32 cellular contexts compared by ENCODE assay signal in the genomic region with DNA sequence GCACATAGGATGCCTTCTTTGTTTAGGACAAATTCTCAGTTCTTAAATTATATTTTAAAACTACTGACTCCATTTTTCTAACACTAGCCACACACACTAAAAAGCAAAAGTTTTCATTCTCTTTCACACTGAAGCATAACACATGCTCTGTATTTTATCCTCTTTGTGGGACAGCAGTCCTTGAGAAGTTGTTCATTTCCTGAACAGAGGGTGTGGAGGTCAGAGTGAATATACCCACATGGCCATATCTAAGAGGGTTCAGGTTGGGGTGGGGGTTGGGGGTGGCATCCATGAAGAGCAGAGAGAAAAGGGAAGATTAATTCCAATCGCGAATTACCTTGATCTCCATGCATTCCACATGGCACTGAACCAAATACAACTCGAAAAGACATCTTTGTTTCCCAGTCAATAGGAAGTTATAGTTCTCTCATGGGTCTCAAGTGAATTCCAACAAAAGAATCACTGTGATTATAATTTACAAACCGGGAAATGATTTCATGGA. TPM values are rescaled to one million over a fixed set of nuclear protein-coding genes. Genes with fewer than 3 reads are reported as not detected.
DNase-seq lines count a peak whose midpoint lies in the region; ATAC-seq, FAIRE-seq and TF ChIP-seq lines count a peak whose summit lies in the region.
"Had no signal": no experiment of that assay in that cellular context is flagged by ENCODE, and none has a peak within 500 bp of the region (broad histone marks: within the 10 kb centered on the region; RNA-seq: fewer than 3 reads in every experiment).

No MANE protein-coding gene starts in this region.

- H3K4me2 ChIP-seq in endothelial cell of umbilical vein (ENCODE audit: insufficient read depth, low read length) (no peak overlapping the region), parathyroid adenoma (ENCODE audit: low read length) (no peak overlapping the region)

- H3K79me2 ChIP-seq in endothelial cell of umbilical vein (ENCODE audit: control insufficient read depth, insufficient read depth, low read length): no peaks in the 10 kb centered on the region
- H3K79me2 ChIP-seq in parathyroid adenoma: no peaks in the 10 kb centered on the region

- H3K27ac ChIP-seq in endothelial cell of umbilical vein (ENCODE audit: insufficient read depth, low read depth, low read length): no peak overlapping the region
- H3K27ac ChIP-seq in parathyroid adenoma: peak overlapping the region; percentile 25
- H3K27ac ChIP-seq in suprapubic skin: peak overlapping the region; percentile 4
- no peak overlapping the region for H3K27ac ChIP-seq in uterus
- H3K27ac ChIP-seq: Peyer's patch, SJSA1 had no signal

- no TSS peak for BruUV-seq in endothelial cell of umbilical vein (replicated peaks; lab: Mats Ljungman, UMichigan)

- WGBS in suprapubic skin: 34% methylated on average over 4 of the region's 4 CpGs

- POLR2A ChIA-PET in endothelial cell of umbilical vein (lab: Charles Lee): no interaction called here

- CTCF ChIA-PET in endothelial cell of umbilical vein (lab: Charles Lee): no interaction called here

- H3K4me3 ChIP-seq in endothelial cell of umbilical vein (replicated peaks in 1 of 3; ENCODE audit: insufficient read depth in 1 of 3, low read depth in 1 of 3, low read length in 3 of 3) (no peak overlapping the region), parathyroid adenoma (ENCODE audit: low read depth, low read length) (no peak overlapping the region), suprapubic skin (no peak overlapping the region), uterus (no peak overlapping the region)
- H3K4me3 ChIP-seq: Peyer's patch, SJSA1 had no signal

- H4K20me1 ChIP-seq in endothelial cell of umbilical vein (replicated peaks; ENCODE audit: control insufficient read depth, extremely low read depth, insufficient read depth, low read length): no peaks in the 10 kb centered on the region

- H3K9me3 ChIP-seq in endothelial cell of umbilical vein (replicated peaks; ENCODE audit: control insufficient read depth, insufficient read depth, low read length) (no peaks in the 10 kb centered on the region), parathyroid adenoma (ENCODE audit: control insufficient read depth, low read length) (no peaks in the 10 kb centered on the region), suprapubic skin (no peaks in the 10 kb centered on the region), uterus (no peaks in the 10 kb centered on the region)
- H3K9me3 ChIP-seq: Peyer's patch, SJSA1 had no signal

- TF ChIP-seq CTCF in endothelial cell of umbilical vein (IDR thresholded peaks at IDR 0.05; ENCODE audit: extremely low read depth in 1 of 2, insufficient read depth in 1 of 2, low read depth in 1 of 2, low read length in 2 of 2) (no peak), parathyroid adenoma (IDR thresholded peaks at IDR 0.05) (no peak), suprapubic skin (IDR thresholded peaks at IDR 0.05) (no peak), uterus (IDR thresholded peaks at IDR 0.05) (no peak)

- H2AFZ ChIP-seq in endothelial cell of umbilical vein (ENCODE audit: low read depth, low read length) (no peak overlapping the region), parathyroid adenoma (no peak overlapping the region)

- no peaks in the 10 kb centered on the region for H3K36me3 ChIP-seq in endothelial cell of umbilical vein (ENCODE audit: control insufficient read depth in 2 of 2, extremely low read depth in 1 of 2, insufficient read depth in 2 of 2, low read length in 2 of 2)
- H3K36me3 ChIP-seq in parathyroid adenoma (ENCODE audit: control insufficient read depth, insufficient read depth, low read length): no peaks in the 10 kb centered on the region
- no peaks in the 10 kb centered on the region for H3K36me3 ChIP-seq in suprapubic skin
- H3K36me3 ChIP-seq in uterus: no peaks in the 10 kb centered on the region
- H3K36me3 ChIP-seq: Peyer's patch, SJSA1 had no signal

- ATAC-seq in Right ventricle myocardium superior (ENCODE audit: poor library complexity): peak; percentile 25
- no peak for ATAC-seq in HG02840 (IDR thresholded peaks at IDR 0.05; ENCODE audit: low FRiP score, unreplicated experiment)
- ATAC-seq: effector memory CD8-positive, alpha-beta T cell; left colon; naive thymus-derived CD4-positive, alpha-beta T cell had no signal

- H3K9ac ChIP-seq in endothelial cell of umbilical vein (replicated peaks; ENCODE audit: extremely low read depth, insufficient read depth, low read length): no peak overlapping the region
- no peak overlapping the region for H3K9ac ChIP-seq in parathyroid adenoma

- no peak for FAIRE-seq in endothelial cell of umbilical vein (lab: Jason Lieb, UNC)
- FAIRE-seq: bronchial epithelial cell, frontal cortex had no signal

- no peak for TF ChIP-seq POLR2A in endothelial cell of umbilical vein (IDR thresholded peaks at IDR 0.05; ENCODE audit: low read depth, low read length)
- no peak for TF ChIP-seq POLR2A in suprapubic skin (IDR thresholded peaks at IDR 0.05)
- TF ChIP-seq POLR2A in uterus (IDR thresholded peaks at IDR 0.05): no peak

- dilution Hi-C loops in endothelial cell of umbilical vein (cut with MboI; ENCODE audit: extremely low pct_ligation_motif_present, low sequenced_read_pairs): no loop called here

- H3K9me1 ChIP-seq in endothelial cell of umbilical vein (replicated peaks; ENCODE audit: control insufficient read depth, extremely low read depth, insufficient read depth, low read length): no peaks in the 10 kb centered on the region

- DNase-seq in Right ventricle myocardium superior: no peak
- no peak for DNase-seq in cardiac septum (ENCODE audit: low spot score)
- peak; percentile 1 for DNase-seq in endothelial cell of umbilical vein (ENCODE audit: low read depth, low spot score)
- no peak for DNase-seq in suprapubic skin (ENCODE audit: low spot score in 2 of 2)
- no peak for DNase-seq in uterus
- DNase-seq in Ammon's horn (ENCODE audit: low spot score): no peak
- DNase-seq: activated CD4-positive, alpha-beta memory T cell treated with anti-CD3 and anti-CD28 coated beads, Interleukin-2, amount 10 ng/mL, durations not matched to agents 7 days and 5 days; activated CD4-positive, alpha-beta T cell treated with anti-CD3 and anti-CD28 coated beads for 1 hour; activated CD8-positive, alpha-beta memory T cell treated with anti-CD3 and anti-CD28 coated beads, Interleukin-2, amount 50 U/mL, for 48 hours; activated naive CD4-positive, alpha-beta T cell treated with anti-CD3 and anti-CD28 coated beads, Interleukin-2, amount 50 U/mL, for 16 hours; CD4-positive, alpha-beta memory T cell; DMS153; effector memory CD8-positive, alpha-beta T cell; H9; hippocampal formation; left colon; naive thymus-derived CD4-positive, alpha-beta T cell; NCI-H2029; NCI-H526 treated with DMSO at 0.1 percent for 48 hours; Peyer's patch; stimulated activated naive CD4-positive, alpha-beta T cell treated with Interleukin-2 at 50 U/mL for 16 hours had no signal

- no peaks in the 10 kb centered on the region for H3K27me3 ChIP-seq in endothelial cell of umbilical vein (ENCODE audit: control insufficient read depth in 2 of 2, insufficient read depth in 2 of 2, low read length in 2 of 2)
- no peaks in the 10 kb centered on the region for H3K27me3 ChIP-seq in parathyroid adenoma (ENCODE audit: control insufficient read depth, insufficient read depth, low read length)
- no peaks in the 10 kb centered on the region for H3K27me3 ChIP-seq in suprapubic skin
- no peaks in the 10 kb centered on the region for H3K27me3 ChIP-seq in uterus
- H3K27me3 ChIP-seq: Peyer's patch, SJSA1 had no signal

- no peak for TF ChIP-seq EP300 in suprapubic skin (IDR thresholded peaks at IDR 0.05)

- no peaks in the 10 kb centered on the region for H3K4me1 ChIP-seq in endothelial cell of umbilical vein (ENCODE audit: control insufficient read depth, extremely low read depth, insufficient read depth, low read length)
- H3K4me1 ChIP-seq in parathyroid adenoma: no peaks in the 10 kb centered on the region
- H3K4me1 ChIP-seq in suprapubic skin: peaks cover 6% of the 10 kb centered on the region
- no peaks in the 10 kb centered on the region for H3K4me1 ChIP-seq in uterus
- H3K4me1 ChIP-seq: Peyer's patch, SJSA1 had no signal

- intact Hi-C loops in Right ventricle myocardium superior (cut with DNase I) (no loop called here), cardiac septum (cut with DNase I) (no loop called here), endothelial cell of umbilical vein (cut with micrococcal nuclease) (no loop called here), uterus (cut with DNase I; ENCODE audit: low total_unique reads) (no loop called here)

TF ChIP-seq in endothelial cell of umbilical vein, 7 proteins besides CTCF, POLR2A, EP300 and RAD21:
- TF ChIP-seq EZH2 (IDR thresholded peaks at IDR 0.05; ENCODE audit: borderline replicate concordance, low read depth, low read length, severe bottlenecking) (no peak), MYC (IDR thresholded peaks at IDR 0.05; ENCODE audit: low read depth, low read length) (no peak), POLR2AphosphoS5 (IDR thresholded peaks at IDR 0.05; ENCODE audit: insufficient read depth, low read depth, low read length) (no peak), JUN (IDR thresholded peaks at IDR 0.05; ENCODE audit: borderline replicate concordance, insufficient read depth, insufficient read length, low read depth) (no peak), GATA2 (IDR thresholded peaks at IDR 0.05; ENCODE audit: insufficient read depth, insufficient read length, low read depth, low read length) (no peak), FOS (IDR thresholded peaks at IDR 0.05; ENCODE audit: borderline replicate concordance, insufficient read depth, low read length) (no peak)
- TF ChIP-seq, protein P1, sequence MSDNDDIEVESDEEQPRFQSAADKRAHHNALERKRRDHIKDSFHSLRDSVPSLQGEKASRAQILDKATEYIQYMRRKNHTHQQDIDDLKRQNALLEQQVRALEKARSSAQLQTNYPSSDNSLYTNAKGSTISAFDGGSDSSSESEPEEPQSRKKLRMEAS (IDR thresholded peaks at IDR 0.05; ENCODE audit: insufficient read depth, insufficient read length): no peak

RNA-seq across cellular contexts. Expression of a gene that starts 26.8 kb away (rescaled TPM):
- not detected for total RNA-seq in Right ventricle myocardium superior
- not detected for total RNA-seq in cardiac septum
- total RNA-seq in endothelial cell of umbilical vein: not detected in 2 replicates
- polyA plus RNA-seq in endothelial cell of umbilical vein: not detected in 2 replicates
- not detected in 2 replicates for polyA plus RNA-seq in endothelial cell of umbilical vein (2011; cell fraction: cytosol; rRNA removed)
- not detected in 2 replicates for polyA plus RNA-seq in endothelial cell of umbilical vein (2011; cell fraction: nucleus; rRNA removed)
- polyA plus RNA-seq in endothelial cell of umbilical vein (2012): not detected in 2 replicates
- not detected in 2 replicates for polyA minus RNA-seq in endothelial cell of umbilical vein
- not detected for polyA minus RNA-seq in endothelial cell of umbilical vein (2011; cell fraction: cytosol; rRNA and poly(A)+ RNA removed)
- polyA minus RNA-seq in endothelial cell of umbilical vein (2011; cell fraction: nucleus; rRNA and poly(A)+ RNA removed): not detected in 2 replicates
- total RNA-seq in suprapubic skin: not detected
- not detected for total RNA-seq in uterus
- total RNA-seq: A172; activated CD4-positive, alpha-beta memory T cell treated with anti-CD3 and anti-CD28 coated beads, Interleukin-2, amount 10 ng/mL, durations not matched to agents 7 days and 5 days; bronchial epithelial cell; CD4-positive, alpha-beta memory T cell; frontal cortex; H9; left colon; M059J; mesenteric fat pad; naive thymus-derived CD4-positive, alpha-beta T cell; osteocyte; Peyer's patch; SJSA1; T-helper 1 cell treated with Interleukin-12 subunit alpha and Interleukin-12 subunit beta and Interleukin-4 antibody, amounts not matched to agents 30 ng/mL and 1 ng/mL, for 36 hours had no signal
- polyA plus RNA-seq: CD4-positive, alpha-beta memory T cell; esophagus; naive thymus-derived CD4-positive, alpha-beta T cell had no signal

Comparison
In these comparisons a context has a peak if more than half of its experiments do, and no peak if none do; other contexts are left out.
1. H3K27ac ChIP-seq: peak in parathyroid adenoma (single experiment) and suprapubic skin (single experiment); none in endothelial cell of umbilical vein (single experiment) and uterus (0 of 2).